In genomic region chr15:31136612-31137328, GRCh38 we compare ENCODE assay signal across 1 cellular context.
TF ChIP-seq lines count a peak whose summit lies in the region.

No MANE protein-coding gene starts in this region.

TF ChIP-seq in H1, 55 proteins besides CTCF, POLR2A, EP300 and RAD21 (continued from another document):
- TF ChIP-seq TBP (IDR thresholded peaks at IDR 0.05; ENCODE audit: low read depth, low read length) (no peak), SIRT6 (IDR thresholded peaks at IDR 0.05; ENCODE audit: low read length) (no peak), BACH1 (IDR thresholded peaks at IDR 0.05; ENCODE audit: low read length) (no peak), NANOG (IDR thresholded peaks at IDR 0.05; ENCODE audit: insufficient read depth, low read depth, low read length, poor library complexity, severe bottlenecking) (no peak), HDAC6 (IDR thresholded peaks at IDR 0.05; ENCODE audit: low read depth, low read length) (no peak), PHF8 (conservative IDR thresholded peaks at IDR 0.05; ENCODE audit: low read depth, low read length) (no peak)
TF ChIP-seq in H1: peak in this region for 0.
